In the genomic region with DNA sequence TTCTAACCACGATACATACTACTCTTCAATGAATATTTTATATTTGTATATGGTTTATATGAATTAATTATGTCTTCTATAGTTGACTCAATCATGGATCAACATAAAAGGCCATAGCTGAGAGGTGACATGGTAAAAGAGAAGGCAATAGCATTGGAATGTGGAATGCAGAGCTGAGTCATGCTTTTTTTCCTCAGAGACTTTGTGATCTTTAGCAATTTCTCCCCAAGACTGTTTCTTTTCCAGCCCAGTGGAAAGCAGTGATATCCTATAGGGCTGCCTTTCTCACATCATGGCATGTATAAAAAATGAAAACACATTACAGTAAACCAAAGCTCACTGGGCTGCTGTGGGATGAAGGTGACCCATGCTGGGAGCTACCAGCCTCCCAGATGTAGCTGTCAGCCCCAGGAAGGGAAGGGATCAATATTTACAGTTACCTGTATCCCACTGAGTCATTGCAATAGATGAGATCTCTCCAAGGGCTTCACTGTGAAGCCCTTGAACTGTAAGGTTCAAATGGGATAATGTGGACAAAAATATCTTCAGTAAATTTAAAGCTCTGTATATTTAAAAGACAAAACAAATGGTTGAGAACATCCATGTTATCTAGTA, we compare ENCODE assay signal across 18 cellular contexts. TPM values are rescaled to one million over a fixed set of nuclear protein-coding genes. Genes with fewer than 3 reads are reported as not detected.
DNase-seq lines count a peak whose midpoint lies in the region; ATAC-seq and TF ChIP-seq lines count a peak whose summit lies in the region.
"Had no signal": no experiment of that assay in that cellular context is flagged by ENCODE, and none has a peak within 500 bp of the region (broad histone marks: within the 10 kb centered on the region; RNA-seq: fewer than 3 reads in every experiment).

No MANE protein-coding gene starts in this region.

- H3K4me1 ChIP-seq in IMR-90 (ENCODE audit: control insufficient read depth, insufficient read depth, low read length) (peaks cover 9% of the 10 kb centered on the region), mammary epithelial cell (ENCODE audit: insufficient read depth, low read length) (no peaks in the 10 kb centered on the region)
- H3K4me1 ChIP-seq: left lung, pancreas, suprapubic skin had no signal

- H3K23ac ChIP-seq in IMR-90 (ENCODE audit: low read depth, low read length), result peak overlapping the region; percentile 65; the same call in 1 of the 2 replicates

- H3K4me3 ChIP-seq in AG09309 (ENCODE audit: control insufficient read depth, low read depth, low read length) (no peak overlapping the region), IMR-90 (ENCODE audit: insufficient read depth, low read depth, low read length) (no peak overlapping the region), mammary epithelial cell (replicated peaks in 1 of 3; ENCODE audit: insufficient read depth in 1 of 3, low read depth in 2 of 3, low read length in 3 of 3) (no peak overlapping the region)
- H3K4me3 ChIP-seq: left lung, pancreas, suprapubic skin had no signal

- H3K9ac ChIP-seq in IMR-90 (ENCODE audit: low read depth, low read length) (no peak overlapping the region), mammary epithelial cell (ENCODE audit: insufficient read depth, low read length) (no peak overlapping the region)

- WGBS in IMR-90 (ENCODE audit: extremely low coverage in 2 of 2, insufficient read length in 1 of 2), 2 experiments, result no CpG with 5 or more reads among the region's 1 CpG
- WGBS in mammary epithelial cell (ENCODE audit: low coverage, missing lambda C conversion rate), result 64% methylated on average over 1 of the region's 1 CpG

- H3K56ac ChIP-seq in IMR-90 (ENCODE audit: extremely low read depth, insufficient read depth, low read length), result no peak overlapping the region

- no peak for TF ChIP-seq CTCF in AG09309 (IDR thresholded peaks at IDR 0.05; ENCODE audit: control insufficient read depth, insufficient read depth, low read depth, low read length, missing control alignments)
- TF ChIP-seq CTCF in IMR-90 (conservative IDR thresholded peaks at IDR 0.05; ENCODE audit: low read depth, low read length), result no peak
- no peak for TF ChIP-seq CTCF in mammary epithelial cell (conservative IDR thresholded peaks at IDR 0.05 in 1 of 2, IDR thresholded peaks at IDR 0.05 in 1 of 2; ENCODE audit: extremely low read depth in 1 of 2, insufficient read depth in 1 of 2, low read depth in 1 of 2, low read length in 2 of 2)

- intact Hi-C loops in IMR-90 (cut with micrococcal nuclease), result loop anchor here (2.0 kb wide), 1 partner anchor 63 kb away; no protein-coding TSS in a partner anchor
- intact Hi-C loops in mammary epithelial cell (cut with micrococcal nuclease), result no loop called here
- intact Hi-C loops in activated T-helper 1 cell treated with anti-CD3 and anti-CD28 coated beads, Interleukin-12 subunit alpha, Interleukin-12 subunit beta, Interleukin-2, Interleukin-4 antibody, amounts not matched to agents 30 ng/mL and 10 ng/mL and 1 ng/mL, durations not matched to agents 14 hours and 24 hours and 36 hours (cut with micrococcal nuclease), result no loop called here

- H3K4me1 Mint-ChIP-seq in activated naive CD4-positive, alpha-beta T cell treated with anti-CD3 and anti-CD28 coated beads, Interleukin-2, amount 10 ng/mL, durations not matched to agents 7 days and 5 days, result no peaks in the 10 kb centered on the region
- no peaks in the 10 kb centered on the region for H3K4me1 Mint-ChIP-seq in activated T-helper 1 cell treated with anti-CD3 and anti-CD28 coated beads, Interleukin-12 subunit alpha, Interleukin-12 subunit beta, Interleukin-2, Interleukin-4 antibody, amounts not matched to agents 30 ng/mL and 10 ng/mL and 1 ng/mL, durations not matched to agents 14 hours and 24 hours and 36 hours (ENCODE audit: low read depth)

- peak overlapping the region; percentile 35; the same call in 1 of the 2 replicates for H4K5ac ChIP-seq in IMR-90 (ENCODE audit: low read depth, low read length)

- no peaks in the 10 kb centered on the region for H3K9me3 Mint-ChIP-seq in activated naive CD4-positive, alpha-beta T cell treated with anti-CD3 and anti-CD28 coated beads, Interleukin-2, amount 10 ng/mL, durations not matched to agents 7 days and 5 days
- H3K9me3 Mint-ChIP-seq in activated T-helper 1 cell treated with anti-CD3 and anti-CD28 coated beads, Interleukin-12 subunit alpha, Interleukin-12 subunit beta, Interleukin-2, Interleukin-4 antibody, amounts not matched to agents 30 ng/mL and 10 ng/mL and 1 ng/mL, durations not matched to agents 14 hours and 24 hours and 36 hours, result no peaks in the 10 kb centered on the region
- H3K9me3 Mint-ChIP-seq: activated CD8-positive, alpha-beta T cell treated with anti-CD3 and anti-CD28 coated beads for 36 hours; CD4-positive, alpha-beta T cell had no signal

- peak overlapping the region; percentile 74 for H3K4ac ChIP-seq in IMR-90 (ENCODE audit: low read depth, low read length)

- no peak overlapping the region for H2AK9ac ChIP-seq in IMR-90 (replicated peaks; ENCODE audit: low read depth, low read length, poor library complexity)

- H3K36me3 ChIP-seq in IMR-90 (ENCODE audit: control insufficient read depth, insufficient read depth, low read length) (no peaks in the 10 kb centered on the region), mammary epithelial cell (ENCODE audit: insufficient read depth, low read length) (no peaks in the 10 kb centered on the region)
- H3K36me3 ChIP-seq: left lung, pancreas, suprapubic skin had no signal

- dilution Hi-C loops in IMR-90 (cut with HindIII; ENCODE audit: low sequenced_read_pairs, unreplicated experiment) (no loop called here), mammary epithelial cell (cut with HindIII; ENCODE audit: low sequenced_read_pairs) (no loop called here)

- no peak for TF ChIP-seq POLR2A in IMR-90 (IDR thresholded peaks at IDR 0.05; ENCODE audit: low read depth, low read length)

- peak overlapping the region; percentile 50; the same call in 1 of the 2 replicates for H3K18ac ChIP-seq in IMR-90 (ENCODE audit: low read depth, low read length)

- H2BK20ac ChIP-seq in IMR-90 (ENCODE audit: low read depth, low read length), result peak overlapping the region; percentile 88

- peak overlapping the region; percentile 74 for H4K91ac ChIP-seq in IMR-90 (ENCODE audit: insufficient read depth, low read depth, low read length)

- no peak overlapping the region for H3K4me3 Mint-ChIP-seq in activated naive CD4-positive, alpha-beta T cell treated with anti-CD3 and anti-CD28 coated beads, Interleukin-2, amount 10 ng/mL, durations not matched to agents 7 days and 5 days
- H3K4me3 Mint-ChIP-seq in activated T-helper 1 cell treated with anti-CD3 and anti-CD28 coated beads, Interleukin-12 subunit alpha, Interleukin-12 subunit beta, Interleukin-2, Interleukin-4 antibody, amounts not matched to agents 30 ng/mL and 10 ng/mL and 1 ng/mL, durations not matched to agents 14 hours and 24 hours and 36 hours, result no peak overlapping the region
- H3K4me3 Mint-ChIP-seq: activated CD8-positive, alpha-beta T cell treated with anti-CD3 and anti-CD28 coated beads for 36 hours; activated naive CD8-positive, alpha-beta T cell; CD4-positive, alpha-beta T cell had no signal

- peak; percentile 94 for ATAC-seq in IMR-90 (ENCODE audit: low read depth)
- ATAC-seq: activated CD8-positive, alpha-beta T cell treated with anti-CD3 and anti-CD28 coated beads for 36 hours; left lung; pancreas had no signal

- no peaks in the 10 kb centered on the region for H3K79me2 ChIP-seq in mammary epithelial cell (ENCODE audit: insufficient read depth, low read length)

- no peaks in the 10 kb centered on the region for H4K20me1 ChIP-seq in IMR-90 (ENCODE audit: insufficient read depth, low read length)
- H4K20me1 ChIP-seq in mammary epithelial cell (ENCODE audit: insufficient read depth, low read length), result no peaks in the 10 kb centered on the region

- no peaks in the 10 kb centered on the region for H3K27me3 Mint-ChIP-seq in activated naive CD4-positive, alpha-beta T cell treated with anti-CD3 and anti-CD28 coated beads, Interleukin-2, amount 10 ng/mL, durations not matched to agents 7 days and 5 days
- no peaks in the 10 kb centered on the region for H3K27me3 Mint-ChIP-seq in activated T-helper 1 cell treated with anti-CD3 and anti-CD28 coated beads, Interleukin-12 subunit alpha, Interleukin-12 subunit beta, Interleukin-2, Interleukin-4 antibody, amounts not matched to agents 30 ng/mL and 10 ng/mL and 1 ng/mL, durations not matched to agents 14 hours and 24 hours and 36 hours (ENCODE audit: insufficient read depth)

- POLR2A ChIA-PET in IMR-90 (lab: Charles Lee; ENCODE audit: unreplicated experiment), result interaction anchor here (0.7 kb wide), 1 partner anchor 25 kb away, joined by 3 read pairs; no protein-coding TSS in a partner anchor

- peak overlapping the region; percentile 83 for H2BK5ac ChIP-seq in IMR-90 (ENCODE audit: low read depth, low read length, poor library complexity, severe bottlenecking)

- CTCF ChIA-PET in IMR-90 (lab: Yijun Ruan, JAX), result interaction anchor here (1.4 kb wide), 1 partner anchor 71 kb away, joined by 6 read pairs; no protein-coding TSS in a partner anchor
- CTCF ChIA-PET in mammary epithelial cell (lab: Charles Lee; ENCODE audit: low non-redundant PET), result no interaction called here
- CTCF ChIA-PET in activated naive CD4-positive, alpha-beta T cell treated with anti-CD3 and anti-CD28 coated beads, Interleukin-2, amount 10 ng/mL, durations not matched to agents 7 days and 5 days (lab: Charles Lee), result interaction anchor here (0.8 kb wide), 1 partner anchor 55 kb away, joined by 3 read pairs; no protein-coding TSS in a partner anchor

- no peaks in the 10 kb centered on the region for H3K27me3 ChIP-seq in IMR-90 (ENCODE audit: control insufficient read depth, insufficient read depth, low read length)
- no peaks in the 10 kb centered on the region for H3K27me3 ChIP-seq in mammary epithelial cell (ENCODE audit: insufficient read depth, low read length)
- H3K27me3 ChIP-seq: left lung, pancreas, suprapubic skin had no signal

- DNase-seq in AG09309 (ENCODE audit: low read depth), result peak; percentile 40
- peak; percentile 93 for DNase-seq in IMR-90
- DNase-seq in mammary epithelial cell, result peak; percentile 53
- DNase-seq in kidney glomerular epithelial cell (lab: John Stamatoyannopoulos, UW), result peak; percentile 45
- DNase-seq in activated CD8-positive, alpha-beta memory T cell treated with anti-CD3 and anti-CD28 coated beads for 24 hours, result no peak
- no peak for DNase-seq in activated naive CD4-positive, alpha-beta T cell treated with anti-CD3 and anti-CD28 coated beads, Interleukin-2, amount 10 ng/mL, durations not matched to agents 7 days and 5 days
- DNase-seq in activated T-helper 1 cell treated with anti-CD3 and anti-CD28 coated beads, Interleukin-12 subunit alpha, Interleukin-12 subunit beta, Interleukin-2, Interleukin-4 antibody, amounts not matched to agents 30 ng/mL and 10 ng/mL and 1 ng/mL, durations not matched to agents 14 hours and 24 hours and 36 hours (ENCODE audit: low spot score), result no peak
- no peak for DNase-seq in SK-N-DZ (ENCODE audit: low spot score)
- DNase-seq: activated CD8-positive, alpha-beta T cell treated with anti-CD3 and anti-CD28 coated beads for 36 hours; CD4-positive, alpha-beta T cell; left lung; NCI-H1417 treated with DMSO at 0.1 percent for 48 hours; NCI-H69; pancreas; T-helper 1 cell had no signal

- H3K27ac ChIP-seq in IMR-90 (ENCODE audit: insufficient read depth, low read length), result peak overlapping the region; percentile 66
- no peak overlapping the region for H3K27ac ChIP-seq in mammary epithelial cell (ENCODE audit: insufficient read depth, low read depth, low read length)
- H3K27ac ChIP-seq: left lung, pancreas, suprapubic skin had no signal

- no peak for TF ChIP-seq RAD21 in IMR-90 (IDR thresholded peaks at IDR 0.05; ENCODE audit: low read length)

- no peaks in the 10 kb centered on the region for H3K9me1 ChIP-seq in IMR-90 (ENCODE audit: insufficient read depth, low read length)

- peak overlapping the region; percentile 81; the same call in 1 of the 2 replicates for H2AK5ac ChIP-seq in IMR-90 (ENCODE audit: low read depth, low read length)

- no peaks in the 10 kb centered on the region for H3K79me1 ChIP-seq in IMR-90 (ENCODE audit: low read depth in 1 of 2, low read length in 2 of 2)

- H3K4me2 ChIP-seq in IMR-90 (ENCODE audit: low read depth, low read length), result peak overlapping the region; percentile 22
- H3K4me2 ChIP-seq in mammary epithelial cell (ENCODE audit: insufficient read depth, low read depth, low read length), result no peak overlapping the region

- H4K8ac ChIP-seq in IMR-90 (ENCODE audit: low read depth in 2 of 2, low read length in 2 of 2), result peak overlapping the region; percentile 17 to 53; a peak in 3 of 4 replicates

- in situ Hi-C loops in IMR-90 (cut with MboI; ENCODE audit: low sequenced_read_pairs), result no loop called here
- in situ Hi-C loops in mammary epithelial cell (cut with MboI; ENCODE audit: low sequenced_read_pairs in 2 of 2), result no loop called here

- no peak overlapping the region for H3K27ac Mint-ChIP-seq in activated naive CD4-positive, alpha-beta T cell treated with anti-CD3 and anti-CD28 coated beads, Interleukin-2, amount 10 ng/mL, durations not matched to agents 7 days and 5 days
- H3K27ac Mint-ChIP-seq in activated T-helper 1 cell treated with anti-CD3 and anti-CD28 coated beads, Interleukin-12 subunit alpha, Interleukin-12 subunit beta, Interleukin-2, Interleukin-4 antibody, amounts not matched to agents 30 ng/mL and 10 ng/mL and 1 ng/mL, durations not matched to agents 14 hours and 24 hours and 36 hours, result no peak overlapping the region
- H3K27ac Mint-ChIP-seq: activated CD8-positive, alpha-beta T cell treated with anti-CD3 and anti-CD28 coated beads for 36 hours; activated naive CD8-positive, alpha-beta T cell; CD4-positive, alpha-beta T cell had no signal

- peak overlapping the region; percentile 62 for H2AFZ ChIP-seq in IMR-90 (replicated peaks; ENCODE audit: low read length, poor library complexity)
- H2AFZ ChIP-seq in mammary epithelial cell (ENCODE audit: low read depth, low read length), result no peak overlapping the region

- H3K9me3 ChIP-seq in IMR-90 (ENCODE audit: control insufficient read depth, insufficient read depth, low read length) (0 out of 2 replicates have a peak, but pooled peaks cover 1% of the 10 kb centered on the region), mammary epithelial cell (replicated peaks; ENCODE audit: insufficient read depth, low read length) (peaks cover 2% of the 10 kb centered on the region)
- H3K9me3 ChIP-seq: left lung, pancreas, suprapubic skin had no signal

- H2BK120ac ChIP-seq in IMR-90 (ENCODE audit: low read depth, low read length), result peak overlapping the region; percentile 81

- peak overlapping the region; percentile 75; the same call in 2 of the 3 replicates for H2BK15ac ChIP-seq in IMR-90 (ENCODE audit: low read depth, low read length)

- H3K36me3 Mint-ChIP-seq in activated naive CD4-positive, alpha-beta T cell treated with anti-CD3 and anti-CD28 coated beads, Interleukin-2, amount 10 ng/mL, durations not matched to agents 7 days and 5 days, result no peaks in the 10 kb centered on the region
- H3K36me3 Mint-ChIP-seq in activated T-helper 1 cell treated with anti-CD3 and anti-CD28 coated beads, Interleukin-12 subunit alpha, Interleukin-12 subunit beta, Interleukin-2, Interleukin-4 antibody, amounts not matched to agents 30 ng/mL and 10 ng/mL and 1 ng/mL, durations not matched to agents 14 hours and 24 hours and 36 hours (ENCODE audit: low read depth), result no peaks in the 10 kb centered on the region
- H3K36me3 Mint-ChIP-seq: activated naive CD8-positive, alpha-beta T cell had no signal

- H3K14ac ChIP-seq in IMR-90 (replicated peaks; ENCODE audit: low read depth, low read length), result no peak overlapping the region; the same call in 1 of the 2 replicates

- BruUV-seq in IMR-90 (replicated peaks; lab: Mats Ljungman, UMichigan) (no TSS peak), mammary epithelial cell (replicated peaks; lab: Mats Ljungman, UMichigan) (no TSS peak)

RNA-seq across cellular contexts. Expression of a gene that starts 30.2 kb away (rescaled TPM):
- total RNA-seq in IMR-90 (2012; rRNA removed), result not detected in 2 replicates
- polyA plus RNA-seq in IMR-90 (2012; rRNA removed), result not detected in 2 replicates
- not detected in 2 replicates for polyA plus RNA-seq in IMR-90 (2012; cell fraction: cytosol; rRNA removed)
- polyA plus RNA-seq in IMR-90 (2012; cell fraction: nucleus; rRNA removed; ENCODE audit: low replicate concordance), result not detected in 2 replicates
- total RNA-seq in mammary epithelial cell, result not detected
- polyA plus RNA-seq in mammary epithelial cell, result not detected
- polyA minus RNA-seq in mammary epithelial cell, result not detected
- not detected in 2 replicates for total RNA-seq in activated T-helper 1 cell treated with anti-CD3 and anti-CD28 coated beads, Interleukin-12 subunit alpha, Interleukin-12 subunit beta, Interleukin-2, Interleukin-4 antibody, amounts not matched to agents 30 ng/mL and 10 ng/mL and 1 ng/mL, durations not matched to agents 14 hours and 24 hours and 36 hours
- polyA plus RNA-seq in SK-N-DZ (2014; cell fraction: cytosol; rRNA removed), result not detected in 2 replicates
- not detected in 2 replicates for polyA plus RNA-seq in SK-N-DZ (2014; cell fraction: nucleus; rRNA removed)
- total RNA-seq: activated CD8-positive, alpha-beta T cell treated with anti-CD3 and anti-CD28 coated beads for 36 hours; CD4-positive, alpha-beta T cell; endothelial cell of umbilical vein; pancreas; suprapubic skin had no signal
- polyA plus RNA-seq: endothelial cell of umbilical vein had no signal

Comparison
In these comparisons a context has a peak if more than half of its experiments do, and no peak if none do; other contexts are left out.
1. DNase-seq: peak in AG09309 (single experiment), IMR-90 (single experiment), mammary epithelial cell (single experiment) and kidney glomerular epithelial cell (single experiment); none in activated CD8-positive, alpha-beta memory T cell treated with anti-CD3 and anti-CD28 coated beads for 24 hours (single experiment), activated naive CD4-positive, alpha-beta T cell treated with anti-CD3 and anti-CD28 coated beads, Interleukin-2, amount 10 ng/mL, durations not matched to agents 7 days and 5 days (single experiment), activated T-helper 1 cell treated with anti-CD3 and anti-CD28 coated beads, Interleukin-12 subunit alpha, Interleukin-12 subunit beta, Interleukin-2, Interleukin-4 antibody, amounts not matched to agents 30 ng/mL and 10 ng/mL and 1 ng/mL, durations not matched to agents 14 hours and 24 hours and 36 hours (single experiment) and SK-N-DZ (single experiment).